Comparison of ENCODE assay signal across 10 cellular contexts in the genomic region with DNA sequence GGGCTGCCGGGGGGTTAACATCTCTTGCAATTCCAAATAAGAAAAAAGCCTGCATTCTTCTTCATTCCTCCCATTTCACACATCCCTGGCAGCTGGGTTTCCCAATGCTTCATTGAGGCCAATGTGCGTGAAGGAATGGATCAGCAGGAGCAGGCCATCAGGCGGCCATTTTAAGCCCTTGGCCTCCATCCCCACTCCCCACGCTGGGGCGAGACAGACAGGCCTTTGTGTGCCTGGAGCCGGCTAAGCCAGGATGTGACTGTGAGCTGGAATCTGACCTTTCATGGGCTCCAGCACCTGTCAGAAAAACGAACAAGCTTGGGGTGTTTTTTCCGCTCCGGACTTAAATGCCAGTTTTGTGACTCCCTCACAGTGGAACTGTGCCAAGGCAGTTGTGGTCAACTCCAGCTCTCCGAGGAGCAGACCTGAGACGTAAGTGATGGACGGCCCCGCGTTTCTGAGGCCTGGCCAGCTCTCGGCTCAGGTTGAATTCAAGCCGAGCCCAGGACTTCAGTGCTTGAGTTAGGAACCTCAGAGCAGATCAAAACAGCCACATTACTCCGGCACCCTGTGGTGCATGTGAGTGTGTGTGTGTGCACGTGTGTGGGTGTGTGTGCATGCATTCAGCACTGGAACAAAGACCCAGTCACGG.
DNase-seq lines count a peak whose midpoint lies in the region; ATAC-seq, FAIRE-seq and TF ChIP-seq lines count a peak whose summit lies in the region.
"Had no signal": no experiment of that assay in that cellular context is flagged by ENCODE, and none has a peak within 500 bp of the region (broad histone marks: within the 10 kb centered on the region; RNA-seq: fewer than 3 reads in every experiment).

No MANE protein-coding gene starts in this region.

- POLR2A ChIA-PET in naive thymus-derived CD8-positive, alpha-beta T cell (lab: Charles Lee): no interaction called here

- ATAC-seq in HG02840 (IDR thresholded peaks at IDR 0.05; ENCODE audit: low FRiP score, unreplicated experiment): no peak
- ATAC-seq in naive thymus-derived CD8-positive, alpha-beta T cell: no peak

- peaks cover 47% of the 10 kb centered on the region for H3K4me1 Mint-ChIP-seq in mesothelial cell of epicardium
- peaks cover 0 to 2% (median 0%) of the 10 kb centered on the region in 4 donors for H3K4me1 Mint-ChIP-seq in naive thymus-derived CD8-positive, alpha-beta T cell
- H3K4me1 Mint-ChIP-seq: naive B cell had no signal

- peaks cover 21% of the 10 kb centered on the region for H3K9me3 Mint-ChIP-seq in mesothelial cell of epicardium
- peaks cover 0 to 26% (median 14%) of the 10 kb centered on the region in 9 donors for H3K9me3 Mint-ChIP-seq in naive thymus-derived CD8-positive, alpha-beta T cell

- H3K27ac Mint-ChIP-seq in mesothelial cell of epicardium: peak overlapping the region; percentile 69
- no peak overlapping the region for H3K27ac Mint-ChIP-seq in naive thymus-derived CD8-positive, alpha-beta T cell

- DNase-seq in A172 (ENCODE audit: low spot score): peak; percentile 92
- DNase-seq in RCC 7860 (ENCODE audit: low spot score): peak; percentile 70
- DNase-seq in epidermal melanocyte (ENCODE audit: insufficient read length, low spot score): peak; percentile 44
- no peak for DNase-seq in mesothelial cell of epicardium (ENCODE audit: low spot score in 2 of 2, unreplicated experiment in 2 of 2)
- DNase-seq in activated CD4-positive, CD25-positive, alpha-beta regulatory T cell treated with anti-CD3 and anti-CD28 coated beads, Interleukin-2, amount 50 U/mL, for 72 hours: no peak
- DNase-seq in NCI-H128 (lab: John Stamatoyannopoulos, UW; ENCODE audit: unreplicated experiment): no peak
- DNase-seq in naive thymus-derived CD8-positive, alpha-beta T cell: no peak
- DNase-seq: naive B cell, NCI-H1694 had no signal

- no peak for TF ChIP-seq CTCF in mesothelial cell of epicardium (IDR thresholded peaks at IDR 0.05; ENCODE audit: unreplicated experiment)

- no peak overlapping the region for H3K4me3 Mint-ChIP-seq in mesothelial cell of epicardium
- no peak overlapping the region for H3K4me3 Mint-ChIP-seq in naive thymus-derived CD8-positive, alpha-beta T cell
- H3K4me3 Mint-ChIP-seq: naive B cell had no signal

- peaks cover 15% of the 10 kb centered on the region for H3K36me3 Mint-ChIP-seq in mesothelial cell of epicardium
- peaks cover 0 to 20% (median 0%) of the 10 kb centered on the region in 3 donors for H3K36me3 Mint-ChIP-seq in naive thymus-derived CD8-positive, alpha-beta T cell

- FAIRE-seq in RCC 7860 (lab: Jason Lieb, UNC): peak; percentile 23

- no peaks in the 10 kb centered on the region for H3K27me3 Mint-ChIP-seq in mesothelial cell of epicardium (ENCODE audit: low read depth)
- H3K27me3 Mint-ChIP-seq in naive thymus-derived CD8-positive, alpha-beta T cell: peaks cover 0 to 8% (median 7%) of the 10 kb centered on the region in 5 donors

Comparison
In these comparisons a context has a peak if more than half of its experiments do, and no peak if none do; other contexts are left out.
1. DNase-seq: peak in A172 (single experiment), RCC 7860 (single experiment) and epidermal melanocyte (single experiment); none in mesothelial cell of epicardium (0 of 2), activated CD4-positive, CD25-positive, alpha-beta regulatory T cell treated with anti-CD3 and anti-CD28 coated beads, Interleukin-2, amount 50 U/mL, for 72 hours (single experiment), NCI-H128 (single experiment) and naive thymus-derived CD8-positive, alpha-beta T cell (0 of 10).